10 cellular contexts compared by ENCODE assay signal in the genomic region with DNA sequence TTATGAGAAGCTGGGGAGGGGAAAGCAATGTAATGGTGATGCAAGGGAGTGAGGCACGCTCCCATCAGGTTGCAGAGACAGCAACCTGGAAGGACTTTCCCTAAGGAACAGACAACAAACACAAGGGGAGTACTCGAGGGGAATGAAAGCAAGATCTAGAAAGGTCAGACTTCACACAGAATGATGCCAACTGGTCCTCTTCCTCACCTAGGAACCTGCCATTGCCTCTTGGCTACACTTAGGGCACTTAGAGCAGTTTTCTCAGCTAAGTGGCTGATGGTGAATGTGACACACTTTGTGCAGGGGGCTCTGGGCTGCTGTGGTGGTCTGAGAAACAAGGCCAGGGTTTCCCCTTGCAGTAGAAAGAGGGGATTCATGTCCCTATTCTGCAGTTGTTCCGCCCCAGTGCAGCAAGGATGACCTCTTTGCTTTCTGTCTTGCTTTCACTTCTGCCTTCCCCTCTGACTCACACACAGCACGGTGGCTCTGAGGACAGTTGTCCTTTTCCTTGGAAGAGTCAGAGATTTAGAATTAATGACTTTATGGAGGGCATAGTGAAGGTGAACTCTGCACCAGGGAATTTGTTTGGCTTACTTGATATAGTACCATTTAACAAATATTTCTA.
DNase-seq lines count a peak whose midpoint lies in the region; ATAC-seq and TF ChIP-seq lines count a peak whose summit lies in the region.
"Had no signal": no experiment of that assay in that cellular context is flagged by ENCODE, and none has a peak within 500 bp of the region (broad histone marks: within the 10 kb centered on the region; RNA-seq: fewer than 3 reads in every experiment).

No MANE protein-coding gene starts in this region.

- no peaks in the 10 kb centered on the region for H3K36me3 Mint-ChIP-seq in progenitor cell of endocrine pancreas (ENCODE audit: insufficient read depth)

- H3K27me3 Mint-ChIP-seq in progenitor cell of endocrine pancreas = peaks cover 74% of the 10 kb centered on the region

- no peaks in the 10 kb centered on the region for H3K9me3 Mint-ChIP-seq in progenitor cell of endocrine pancreas (ENCODE audit: low read depth)

- H3K4me3 Mint-ChIP-seq in progenitor cell of endocrine pancreas (ENCODE audit: low read depth) = no peak overlapping the region

- in situ Hi-C loops in Caki2 (cut with HindIII; ENCODE audit: low pct_unique_long_range_greater_than_20kb, low sequenced_read_pairs) = no loop called here

- ATAC-seq in GM19351 (IDR thresholded peaks at IDR 0.05; ENCODE audit: unreplicated experiment) = peak; percentile 98
- ATAC-seq in HG02938 (IDR thresholded peaks at IDR 0.05; ENCODE audit: unreplicated experiment) = peak; percentile 93

- H3K27ac Mint-ChIP-seq in progenitor cell of endocrine pancreas = no peak overlapping the region

- DNase-seq in Caki2 (ENCODE audit: low read depth) = peak; percentile 45
- DNase-seq in NOMO-1 (lab: John Stamatoyannopoulos, UW; ENCODE audit: unreplicated experiment in 2 of 2) = peak; percentile 25 to 70
- no peak for DNase-seq in activated naive CD4-positive, alpha-beta T cell (lab: John Stamatoyannopoulos, UW)
- DNase-seq in activated CD4-positive, CD25-positive, alpha-beta regulatory T cell treated with anti-CD3 and anti-CD28 coated beads, Interleukin-2, amount 50 U/mL, for 72 hours = no peak
- DNase-seq in progenitor cell of endocrine pancreas (ENCODE audit: low spot score, unreplicated experiment) = no peak
- no peak for DNase-seq in inferior parietal cortex (ENCODE audit: extremely low spot score)
- DNase-seq: effector CD4-positive, alpha-beta T cell; NCI-H1417 treated with DMSO at 0.1 percent for 48 hours had no signal

- no peak for TF ChIP-seq CTCF in progenitor cell of endocrine pancreas (IDR thresholded peaks at IDR 0.05; ENCODE audit: unreplicated experiment)

- H3K4me1 Mint-ChIP-seq in progenitor cell of endocrine pancreas (ENCODE audit: low read depth) = no peaks in the 10 kb centered on the region

Comparison
In these comparisons a context has a peak if more than half of its experiments do, and no peak if none do; other contexts are left out.
1. DNase-seq: peak in Caki2 (single experiment) and NOMO-1 (2 of 2); none in activated naive CD4-positive, alpha-beta T cell (0 of 4), activated CD4-positive, CD25-positive, alpha-beta regulatory T cell treated with anti-CD3 and anti-CD28 coated beads, Interleukin-2, amount 50 U/mL, for 72 hours (single experiment), progenitor cell of endocrine pancreas (single experiment) and inferior parietal cortex (single experiment).